In the genomic region with DNA sequence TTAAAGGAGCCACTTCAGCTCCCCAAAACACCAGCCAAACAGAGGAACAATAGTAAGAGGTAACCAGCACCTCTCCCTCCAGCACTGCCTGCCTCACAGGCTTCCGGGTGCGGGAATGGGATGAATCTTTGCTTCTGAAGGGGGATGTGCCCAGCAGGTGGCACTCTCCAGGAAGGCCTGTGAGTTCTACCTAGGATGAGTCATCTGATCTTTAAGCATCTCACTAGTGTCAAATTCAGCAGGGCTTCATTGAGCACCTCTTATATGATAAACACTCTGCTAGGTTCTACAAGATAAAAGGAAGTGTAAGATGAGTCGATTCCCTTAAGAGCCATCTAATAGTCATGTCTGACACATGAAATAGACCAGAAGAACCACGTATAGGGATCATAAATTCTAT, we compare ENCODE assay signal across 8 cellular contexts.
DNase-seq lines count a peak whose midpoint lies in the region; ATAC-seq and TF ChIP-seq lines count a peak whose summit lies in the region.

No MANE protein-coding gene starts in this region.

- no peak for TF ChIP-seq POLR2A in tibial nerve (IDR thresholded peaks at IDR 0.05)

- TF ChIP-seq CTCF in MCF 10A (IDR thresholded peaks at IDR 0.05; ENCODE audit: unreplicated experiment), result peak; percentile 67
- TF ChIP-seq CTCF in lung (IDR thresholded peaks at IDR 0.05; ENCODE audit: control extremely low read depth, extremely low read depth), result no peak
- TF ChIP-seq CTCF in tibial nerve (IDR thresholded peaks at IDR 0.05), result no peak

- ATAC-seq in activated naive CD8-positive, alpha-beta T cell treated with anti-CD3 and anti-CD28 coated beads, Interleukin-2, amount 50 U/mL, for 24 hours, result peak; percentile 65
- ATAC-seq in lung (ENCODE audit: insufficient read depth, low FRiP score), result peak; percentile 78

- peaks cover 0 to 2% of the 10 kb centered on the region in 2 donors for H3K9me3 ChIP-seq in lung (ENCODE audit: control insufficient read depth in 2 of 2, insufficient read depth in 1 of 2, low read length in 1 of 2)
- H3K9me3 ChIP-seq in tibial nerve, result no peaks in the 10 kb centered on the region
- no peaks in the 10 kb centered on the region for H3K9me3 ChIP-seq in CD4-positive, alpha-beta memory T cell (ENCODE audit: control insufficient read depth in 1 of 2, low read length in 2 of 2)

- H3K27ac Mint-ChIP-seq in activated naive CD8-positive, alpha-beta T cell treated with anti-CD3 and anti-CD28 coated beads, Interleukin-2, amount 50 U/mL, for 24 hours, result no peak overlapping the region
- no peak overlapping the region for H3K27ac Mint-ChIP-seq in activated naive CD8-positive, alpha-beta T cell treated with anti-CD3 and anti-CD28 coated beads for 36 hours
- no peak overlapping the region for H3K27ac Mint-ChIP-seq in MCF 10A (ENCODE audit: low read depth, unreplicated experiment)
- no peak overlapping the region for H3K27ac Mint-ChIP-seq in CD4-positive, alpha-beta memory T cell
- H3K27ac Mint-ChIP-seq in activated CD4-positive, alpha-beta T cell treated with anti-CD3 and anti-CD28 coated beads, Interleukin-2, amount 10 ng/mL, durations not matched to agents 7 days and 5 days, result no peak overlapping the region

- intact Hi-C loops in MCF 10A (cut with micrococcal nuclease), result loop anchor here (1.0 to 10.0 kb wide), 3 partner anchors 57 to 192 kb away; no protein-coding TSS in a partner anchor
- intact Hi-C loops in CD4-positive, alpha-beta memory T cell (cut with micrococcal nuclease), result loop anchor here (1.0 kb wide), 1 partner anchor 57 kb away; no protein-coding TSS in a partner anchor

- no peaks in the 10 kb centered on the region for H3K27me3 ChIP-seq in lung (ENCODE audit: control insufficient read depth, insufficient read depth)
- no peaks in the 10 kb centered on the region for H3K27me3 ChIP-seq in tibial nerve
- no peaks in the 10 kb centered on the region for H3K27me3 ChIP-seq in CD4-positive, alpha-beta memory T cell (ENCODE audit: insufficient read depth, low read length)

- peaks cover 5% of the 10 kb centered on the region for H3K27me3 Mint-ChIP-seq in activated naive CD8-positive, alpha-beta T cell treated with anti-CD3 and anti-CD28 coated beads, Interleukin-2, amount 50 U/mL, for 24 hours
- H3K27me3 Mint-ChIP-seq in activated naive CD8-positive, alpha-beta T cell treated with anti-CD3 and anti-CD28 coated beads for 36 hours, result peaks cover 12% of the 10 kb centered on the region
- peaks cover 20% of the 10 kb centered on the region for H3K27me3 Mint-ChIP-seq in MCF 10A (ENCODE audit: insufficient read depth, unreplicated experiment)
- H3K27me3 Mint-ChIP-seq in CD4-positive, alpha-beta memory T cell, result peaks cover 8 to 14% of the 10 kb centered on the region in 2 donors
- peaks cover 20% of the 10 kb centered on the region for H3K27me3 Mint-ChIP-seq in activated CD4-positive, alpha-beta T cell treated with anti-CD3 and anti-CD28 coated beads, Interleukin-2, amount 10 ng/mL, durations not matched to agents 7 days and 5 days

- no peaks in the 10 kb centered on the region for H3K36me3 Mint-ChIP-seq in activated naive CD8-positive, alpha-beta T cell treated with anti-CD3 and anti-CD28 coated beads, Interleukin-2, amount 50 U/mL, for 24 hours (ENCODE audit: low read depth)
- H3K36me3 Mint-ChIP-seq in activated naive CD8-positive, alpha-beta T cell treated with anti-CD3 and anti-CD28 coated beads for 36 hours, result no peaks in the 10 kb centered on the region
- H3K36me3 Mint-ChIP-seq in MCF 10A (ENCODE audit: insufficient read depth, unreplicated experiment), result no peaks in the 10 kb centered on the region
- no peaks in the 10 kb centered on the region for H3K36me3 Mint-ChIP-seq in CD4-positive, alpha-beta memory T cell
- no peaks in the 10 kb centered on the region for H3K36me3 Mint-ChIP-seq in activated CD4-positive, alpha-beta T cell treated with anti-CD3 and anti-CD28 coated beads, Interleukin-2, amount 10 ng/mL, durations not matched to agents 7 days and 5 days (ENCODE audit: low read depth)

- H3K4me1 Mint-ChIP-seq in activated naive CD8-positive, alpha-beta T cell treated with anti-CD3 and anti-CD28 coated beads, Interleukin-2, amount 50 U/mL, for 24 hours, result no peaks in the 10 kb centered on the region
- no peaks in the 10 kb centered on the region for H3K4me1 Mint-ChIP-seq in activated naive CD8-positive, alpha-beta T cell treated with anti-CD3 and anti-CD28 coated beads for 36 hours
- peaks cover 5% of the 10 kb centered on the region for H3K4me1 Mint-ChIP-seq in MCF 10A (ENCODE audit: insufficient read depth, unreplicated experiment)
- peaks cover 7 to 18% (median 15%) of the 10 kb centered on the region in 4 donors for H3K4me1 Mint-ChIP-seq in CD4-positive, alpha-beta memory T cell
- peaks cover 20% of the 10 kb centered on the region for H3K4me1 Mint-ChIP-seq in activated CD4-positive, alpha-beta T cell treated with anti-CD3 and anti-CD28 coated beads, Interleukin-2, amount 10 ng/mL, durations not matched to agents 7 days and 5 days

- H3K27ac ChIP-seq in lung (ENCODE audit: low read depth in 1 of 2, low read length in 1 of 2), result no peak overlapping the region
- H3K27ac ChIP-seq in tibial nerve, result no peak overlapping the region
- H3K27ac ChIP-seq in CD4-positive, alpha-beta memory T cell (ENCODE audit: low read depth, low read length), result no peak overlapping the region

- H3K4me3 Mint-ChIP-seq in activated naive CD8-positive, alpha-beta T cell treated with anti-CD3 and anti-CD28 coated beads, Interleukin-2, amount 50 U/mL, for 24 hours, result no peak overlapping the region
- no peak overlapping the region for H3K4me3 Mint-ChIP-seq in activated naive CD8-positive, alpha-beta T cell treated with anti-CD3 and anti-CD28 coated beads for 36 hours
- H3K4me3 Mint-ChIP-seq in MCF 10A (ENCODE audit: unreplicated experiment), result no peak overlapping the region
- H3K4me3 Mint-ChIP-seq in CD4-positive, alpha-beta memory T cell, result no peak overlapping the region
- H3K4me3 Mint-ChIP-seq in activated CD4-positive, alpha-beta T cell treated with anti-CD3 and anti-CD28 coated beads, Interleukin-2, amount 10 ng/mL, durations not matched to agents 7 days and 5 days, result no peak overlapping the region

- H3K4me1 ChIP-seq in lung (ENCODE audit: control insufficient read depth in 2 of 2, insufficient read depth in 2 of 2, low read length in 2 of 2), result peaks cover 0 to 3% of the 10 kb centered on the region in 2 donors
- no peaks in the 10 kb centered on the region for H3K4me1 ChIP-seq in tibial nerve
- no peaks in the 10 kb centered on the region for H3K4me1 ChIP-seq in CD4-positive, alpha-beta memory T cell (ENCODE audit: insufficient read depth, low read length)

- POLR2A ChIA-PET in MCF 10A (lab: Yijun Ruan, JAX), result no interaction called here
- POLR2A ChIA-PET in CD4-positive, alpha-beta memory T cell (lab: Charles Lee; ENCODE audit: partially characterized antibody), result no interaction called here
- POLR2A ChIA-PET in activated CD4-positive, alpha-beta T cell treated with anti-CD3 and anti-CD28 coated beads, Interleukin-2, amount 10 ng/mL, durations not matched to agents 7 days and 5 days (lab: Charles Lee), result no interaction called here

- DNase-seq in activated naive CD8-positive, alpha-beta T cell treated with anti-CD3 and anti-CD28 coated beads, Interleukin-2, amount 50 U/mL, for 24 hours, result peak; percentile 15
- DNase-seq in activated naive CD8-positive, alpha-beta T cell treated with anti-CD3 and anti-CD28 coated beads for 36 hours, result no peak
- DNase-seq in NCI-H2029 treated with DMSO at 0.1 percent for 48 hours (lab: John Stamatoyannopoulos, UW), result peak; percentile 95
- DNase-seq in MCF 10A (ENCODE audit: unreplicated experiment), result peak; percentile 83
- peak; percentile 54 for DNase-seq in lung (ENCODE audit: low spot score)
- DNase-seq in tibial nerve (ENCODE audit: low spot score in 2 of 2), result no peak
- no peak for DNase-seq in CD4-positive, alpha-beta memory T cell
- DNase-seq in activated CD4-positive, alpha-beta T cell treated with anti-CD3 and anti-CD28 coated beads, Interleukin-2, amount 10 ng/mL, durations not matched to agents 7 days and 5 days, result no peak

- H3K9me3 Mint-ChIP-seq in activated naive CD8-positive, alpha-beta T cell treated with anti-CD3 and anti-CD28 coated beads, Interleukin-2, amount 50 U/mL, for 24 hours, result no peaks in the 10 kb centered on the region
- no peaks in the 10 kb centered on the region for H3K9me3 Mint-ChIP-seq in activated naive CD8-positive, alpha-beta T cell treated with anti-CD3 and anti-CD28 coated beads for 36 hours
- no peaks in the 10 kb centered on the region for H3K9me3 Mint-ChIP-seq in MCF 10A (ENCODE audit: unreplicated experiment)
- peaks cover 0 to 3% (median 0%) of the 10 kb centered on the region in 8 donors for H3K9me3 Mint-ChIP-seq in CD4-positive, alpha-beta memory T cell
- no peaks in the 10 kb centered on the region for H3K9me3 Mint-ChIP-seq in activated CD4-positive, alpha-beta T cell treated with anti-CD3 and anti-CD28 coated beads, Interleukin-2, amount 10 ng/mL, durations not matched to agents 7 days and 5 days

- H3K36me3 ChIP-seq in lung (ENCODE audit: control insufficient read depth in 2 of 2, insufficient read depth in 2 of 2, low read length in 2 of 2) (peaks cover 2 to 6% of the 10 kb centered on the region in 2 donors), tibial nerve (no peaks in the 10 kb centered on the region)
- H3K36me3 ChIP-seq in CD4-positive, alpha-beta memory T cell (ENCODE audit: insufficient read depth, low read length), result no peaks in the 10 kb centered on the region

- no peak overlapping the region for H3K4me3 ChIP-seq in lung
- no peak overlapping the region for H3K4me3 ChIP-seq in tibial nerve
- no peak overlapping the region for H3K4me3 ChIP-seq in CD4-positive, alpha-beta memory T cell (ENCODE audit: low read length in 2 of 2)

- CTCF ChIA-PET in MCF 10A (lab: Yijun Ruan, JAX), result interaction anchor here (0.6 to 5.7 kb wide), 16 partner anchors 11 to 249 kb away, joined by 3 to 76 read pairs (median 3); no protein-coding TSS in a partner anchor
- CTCF ChIA-PET in CD4-positive, alpha-beta memory T cell (lab: Charles Lee; ENCODE audit: partially characterized antibody), result no interaction called here
- CTCF ChIA-PET in activated CD4-positive, alpha-beta T cell treated with anti-CD3 and anti-CD28 coated beads, Interleukin-2, amount 10 ng/mL, durations not matched to agents 7 days and 5 days (lab: Charles Lee), result no interaction called here

- TF ChIP-seq EP300 in tibial nerve (IDR thresholded peaks at IDR 0.05), result no peak

- no TSS peak for BruUV-seq in MCF 10A (replicated peaks; lab: Mats Ljungman, UMichigan)

- WGBS in lung, 2 donors, result 85 to 91% methylated on average over 4 of the region's 4 CpGs
- WGBS in tibial nerve, 2 donors, result 85 to 93% methylated on average over 3 to 4 of the region's 4 CpGs

Comparison
In these comparisons a context has a peak if more than half of its experiments do, and no peak if none do; other contexts are left out.
1. DNase-seq: peak in activated naive CD8-positive, alpha-beta T cell treated with anti-CD3 and anti-CD28 coated beads, Interleukin-2, amount 50 U/mL, for 24 hours (single experiment), NCI-H2029 treated with DMSO at 0.1 percent for 48 hours (single experiment), MCF 10A (single experiment) and lung (single experiment); none in activated naive CD8-positive, alpha-beta T cell treated with anti-CD3 and anti-CD28 coated beads for 36 hours (single experiment), tibial nerve (0 of 2), CD4-positive, alpha-beta memory T cell (0 of 5) and activated CD4-positive, alpha-beta T cell treated with anti-CD3 and anti-CD28 coated beads, Interleukin-2, amount 10 ng/mL, durations not matched to agents 7 days and 5 days (single experiment).